ENCODE assay signal across 27 cellular contexts in genomic region chr3:19106307-19106706, GRCh38. TPM values are rescaled to one million over a fixed set of nuclear protein-coding genes. Genes with fewer than 3 reads are reported as not detected.
"Had no signal": no experiment of that assay in that cellular context is flagged by ENCODE, and none has a peak within 500 bp of the region (broad histone marks: within the 10 kb centered on the region; RNA-seq: fewer than 3 reads in every experiment).

No MANE protein-coding gene starts in this region.

- H3K36me3 ChIP-seq: MG63, SJSA1 had no signal

- H3K4me1 ChIP-seq: SJSA1 had no signal

- DNase-seq: IMR-90, Karpas-422, KG1, MG63, NCI-H1092, NCI-H1105 treated with DMSO at 0.1 percent for 48 hours, NCI-H1417 treated with DMSO at 0.1 percent for 48 hours, NCI-H146, NCI-H1694 treated with DMSO at 0.1 percent for 48 hours, NCI-H1930, NCI-H2081, NCI-H2107, NCI-H2171, NCI-H226, NCI-H446, NCI-H510A, NCI-H524 treated with DMSO at 0.1 percent for 48 hours, NCI-H69, NCI-H774, Right ventricle myocardium superior, RPMI8226, SIG-M5 had no signal

- H3K27ac ChIP-seq: SJSA1, SK-N-MC had no signal

- H3K4me3 ChIP-seq: MG63, SJSA1, SK-N-MC had no signal

- FAIRE-seq: HepG2, RCC 7860 had no signal

- H3K27me3 ChIP-seq: MG63, SJSA1 had no signal

- H3K9me3 ChIP-seq: MG63, SJSA1 had no signal

- ATAC-seq: HepG2 had no signal

RNA-seq across cellular contexts. Expression of gene KCNH8, which starts 42.0 kb away (rescaled TPM):
- total RNA-seq: HT1080, IMR-90, Right ventricle myocardium superior, SJSA1 had no signal
- polyA plus RNA-seq: HepG2, IMR-90 had no signal
